In genomic region chr7:28986723-28987122, GRCh38 we compare ENCODE assay signal across 13 cellular contexts. TPM values are rescaled to one million over a fixed set of nuclear protein-coding genes. Genes with fewer than 3 reads are reported as not detected.
DNase-seq lines count a peak whose midpoint lies in the region; ATAC-seq, FAIRE-seq and TF ChIP-seq lines count a peak whose summit lies in the region.
"Had no signal": no experiment of that assay in that cellular context is flagged by ENCODE, and none has a peak within 500 bp of the region (broad histone marks: within the 10 kb centered on the region; RNA-seq: fewer than 3 reads in every experiment).

No MANE protein-coding gene starts in this region.

- H3K27ac ChIP-seq in H1 (ENCODE audit: low read depth, low read length), result no peak overlapping the region
- H3K27ac ChIP-seq in mesenchymal stem cell (ENCODE audit: low read length, poor library complexity, severe bottlenecking), result no peak overlapping the region
- peak overlapping the region; percentile 47 to 55 (median 51) for H3K27ac ChIP-seq in transverse colon

- no peak overlapping the region for H2BK20ac ChIP-seq in H1 (ENCODE audit: low read length)

- H4K20me1 ChIP-seq in H1 (replicated peaks in 1 of 2; ENCODE audit: control insufficient read depth in 1 of 2, insufficient read depth in 2 of 2, low read length in 2 of 2), result no peaks in the 10 kb centered on the region

- H3K4me2 ChIP-seq in H1 (ENCODE audit: insufficient read depth in 1 of 2, low read depth in 2 of 2, low read length in 2 of 2), result no peak overlapping the region
- no peak overlapping the region for H3K4me2 ChIP-seq in mesenchymal stem cell (ENCODE audit: low read length, poor library complexity, severe bottlenecking)

- intact Hi-C loops in transverse colon (cut with DNase I; ENCODE audit: low total_unique reads), result no loop called here

- in situ Hi-C loops in transverse colon (cut with MboI; ENCODE audit: low pct_ligation_motif_present in 1 of 4, low pct_unique_long_range_greater_than_20kb in 1 of 4, low sequenced_read_pairs in 3 of 4), result no loop called here

- no peak overlapping the region for H4K5ac ChIP-seq in H1 (ENCODE audit: insufficient read length, low read depth, low read length)

- no peak overlapping the region for H3K56ac ChIP-seq in H1 (replicated peaks; ENCODE audit: insufficient read length, low read depth, low read length)

- H3K9ac ChIP-seq in H1 (replicated peaks in 1 of 4; ENCODE audit: extremely low read depth in 1 of 4, low read depth in 3 of 4, low read length in 3 of 4), result no peak overlapping the region
- peak overlapping the region; percentile 32 for H3K9ac ChIP-seq in mesenchymal stem cell (ENCODE audit: low read length)

- TF ChIP-seq POLR2A in H1 (IDR thresholded peaks at IDR 0.05; ENCODE audit: control extremely low read depth in 1 of 2, low read depth in 2 of 2, low read length in 2 of 2) (no peak), transverse colon (IDR thresholded peaks at IDR 0.05) (no peak)

- H4K8ac ChIP-seq in H1 (ENCODE audit: extremely low read depth, insufficient read depth, low read length) (no peak overlapping the region), mesenchymal stem cell (ENCODE audit: low read length) (no peak overlapping the region)

- H2BK15ac ChIP-seq in H1 (ENCODE audit: low read length) (peak overlapping the region; percentile 46; the same call in 1 of the 2 replicates), mesenchymal stem cell (ENCODE audit: low read depth, poor library complexity, severe bottlenecking) (no peak overlapping the region)

- no peak overlapping the region for H3K23ac ChIP-seq in H1 (ENCODE audit: insufficient read length)
- H3K23ac ChIP-seq in mesenchymal stem cell (ENCODE audit: low read length in 2 of 2), result no peak overlapping the region

- no peak overlapping the region for H2AK5ac ChIP-seq in H1 (ENCODE audit: low read depth, low read length)
- no peak overlapping the region for H2AK5ac ChIP-seq in mesenchymal stem cell (ENCODE audit: low read length, severe bottlenecking)

- H3K79me1 ChIP-seq in H1 (ENCODE audit: low read depth, low read length) (no peaks in the 10 kb centered on the region), mesenchymal stem cell (replicated peaks; ENCODE audit: low read length, poor library complexity, severe bottlenecking) (no peaks in the 10 kb centered on the region)

- no peak for TF ChIP-seq RAD21 in H1 (IDR thresholded peaks at IDR 0.05 in 1 of 2, conservative IDR thresholded peaks at IDR 0.05 in 1 of 2; ENCODE audit: low read depth in 2 of 2, low read length in 2 of 2)

- H3K4me3 ChIP-seq in H1 (ENCODE audit: extremely low read depth in 1 of 4, insufficient read depth in 2 of 4, low read depth in 3 of 4, low read length in 4 of 4), result no peak overlapping the region
- H3K4me3 ChIP-seq in mesenchymal stem cell (ENCODE audit: insufficient read depth in 1 of 2, low read depth in 1 of 2, low read length in 2 of 2), result peak overlapping the region in 1 of 2 experiments; percentile 34
- no peak overlapping the region for H3K4me3 ChIP-seq in transverse colon

- H3K4me1 ChIP-seq in H1 (replicated peaks in 1 of 4; ENCODE audit: control insufficient read depth in 3 of 4, insufficient read depth in 4 of 4, low read length in 3 of 4), result peaks cover 2 to 7% (median 6%) of the 10 kb centered on the region in 4 experiments; a peak in 3 of 7 replicates
- H3K4me1 ChIP-seq in mesenchymal stem cell (ENCODE audit: control insufficient read depth, insufficient read depth, low read depth, low read length), result peaks cover 2% of the 10 kb centered on the region
- peaks cover 0 to 19% (median 9%) of the 10 kb centered on the region in 4 donors for H3K4me1 ChIP-seq in transverse colon

- CTCF ChIA-PET in H1 (lab: Charles Lee; ENCODE audit: partially characterized antibody), result interaction anchor here (1.0 to 10.0 kb wide), 6 partner anchors 11 to 65 kb away, joined by 3 to 59 read pairs (median 4); partner anchors contain the start of gene TRIL

- 92% methylated on average over 2 of the region's 2 CpGs; no CpG with 5 or more reads in 1 of the 2 experiments for WGBS in H1 (ENCODE audit: extremely low coverage in 1 of 2, insufficient coverage in 1 of 2, insufficient read length in 1 of 2, insufficient replicate concordance in 2 of 2, low coverage in 1 of 2, low lambda C conversion rate in 2 of 2, missing lambda C conversion rate in 1 of 2), 2 experiments
- under 1% methylated on average over 2 of the region's 2 CpGs for WGBS in mesenchymal stem cell
- 28 to 33% methylated on average over 2 of the region's 2 CpGs for WGBS in transverse colon (ENCODE audit: low coverage in 1 of 2), 2 donors

- FAIRE-seq in H1 (lab: Jason Lieb, UNC), result no peak

- ATAC-seq in GM21423 (IDR thresholded peaks at IDR 0.05; ENCODE audit: unreplicated experiment), result no peak
- ATAC-seq: stimulated activated naive CD8-positive, alpha-beta T cell treated with anti-CD3 and anti-CD28 coated beads, Interleukin-15, amount 100 ng/mL, for 72 hours had no signal

- H3K4ac ChIP-seq in H1 (replicated peaks; ENCODE audit: insufficient read length, low read depth, low read length) (no peak overlapping the region), mesenchymal stem cell (ENCODE audit: low read depth in 1 of 2, low read length in 2 of 2) (no peak overlapping the region)

- no peak overlapping the region for H2BK5ac ChIP-seq in H1 (ENCODE audit: low read depth, low read length)
- H2BK5ac ChIP-seq in mesenchymal stem cell (ENCODE audit: low read depth, low read length, poor library complexity, severe bottlenecking), result no peak overlapping the region

- H3K27me3 ChIP-seq in H1 (replicated peaks in 1 of 4; ENCODE audit: control insufficient read depth in 3 of 4, extremely low read depth in 1 of 4, insufficient read depth in 3 of 4, low read length in 3 of 4) (no peaks in the 10 kb centered on the region), mesenchymal stem cell (ENCODE audit: control insufficient read depth in 1 of 2, insufficient read depth in 1 of 2, low read length in 2 of 2) (no peaks in the 10 kb centered on the region), transverse colon (no peaks in the 10 kb centered on the region)

- TF ChIP-seq CTCF in H1 (IDR thresholded peaks at IDR 0.05; ENCODE audit: control extremely low read depth in 1 of 3, insufficient read depth in 1 of 3, low read depth in 1 of 3, low read length in 3 of 3) (no peak), transverse colon (IDR thresholded peaks at IDR 0.05) (no peak)

- no peaks in the 10 kb centered on the region for H3K23me2 ChIP-seq in H1 (ENCODE audit: low read depth, low read length)

- H3K36me3 ChIP-seq in H1 (ENCODE audit: control insufficient read depth in 2 of 4, insufficient read depth in 4 of 4, low read length in 3 of 4), result no peaks in the 10 kb centered on the region
- H3K36me3 ChIP-seq in mesenchymal stem cell (ENCODE audit: control insufficient read depth in 1 of 2, insufficient read depth in 2 of 2, low read depth in 1 of 2, low read length in 2 of 2), result no peaks in the 10 kb centered on the region
- H3K36me3 ChIP-seq in transverse colon, result no peaks in the 10 kb centered on the region

- H2BK12ac ChIP-seq in H1 (ENCODE audit: low read depth, low read length), result no peak overlapping the region
- peak overlapping the region; percentile 15 to 72 for H2BK12ac ChIP-seq in mesenchymal stem cell (ENCODE audit: low read length in 2 of 2)

- H2AFZ ChIP-seq in H1 (ENCODE audit: low read length) (no peak overlapping the region), mesenchymal stem cell (ENCODE audit: low read depth, low read length) (no peak overlapping the region)

- POLR2A ChIA-PET in H1 (lab: Charles Lee; ENCODE audit: partially characterized antibody), result no interaction called here

- H4K91ac ChIP-seq in H1 (replicated peaks; ENCODE audit: insufficient read length, low read length), result peak overlapping the region; percentile 42
- H4K91ac ChIP-seq in mesenchymal stem cell (ENCODE audit: low read length), result no peak overlapping the region

- H2BK120ac ChIP-seq in H1 (replicated peaks; ENCODE audit: low read depth, low read length) (no peak overlapping the region), mesenchymal stem cell (ENCODE audit: low read depth, low read length) (no peak overlapping the region)

- no peak overlapping the region for H3K14ac ChIP-seq in H1 (ENCODE audit: insufficient read length)
- no peak overlapping the region for H3K14ac ChIP-seq in mesenchymal stem cell (ENCODE audit: low read length in 2 of 2)

- no peak for TF ChIP-seq EP300 in H1 (IDR thresholded peaks at IDR 0.05; ENCODE audit: borderline replicate concordance in 1 of 2, low read depth in 2 of 2, low read length in 2 of 2)
- TF ChIP-seq EP300 in transverse colon (IDR thresholded peaks at IDR 0.05; ENCODE audit: low read depth), result no peak

- DNase-seq in LHCN-M2 (ENCODE audit: low read depth) (peak; percentile 49), H1 (ENCODE audit: low read depth in 1 of 2, low spot score in 2 of 2) (no peak), mesenchymal stem cell (peak; percentile 93), transverse colon (no peak), SW480 (ENCODE audit: low spot score) (no peak), SHP77 treated with DMSO at 0.1 percent for 48 hours (lab: John Stamatoyannopoulos, UW) (no peak)
- no peak for DNase-seq in activated naive CD4-positive, alpha-beta T cell treated with anti-CD3 and anti-CD28 coated beads, Interleukin-2, amount 50 U/mL, for 16 hours
- DNase-seq: activated CD4-positive, alpha-beta T cell treated with anti-CD3 and anti-CD28 coated beads, Interleukin-2, amount 10 ng/mL, durations not matched to agents 24 days and 14 days; GDM1; NCI-H1694; RPMI8226; stimulated activated naive CD8-positive, alpha-beta T cell treated with anti-CD3 and anti-CD28 coated beads, Interleukin-15, amount 100 ng/mL, for 72 hours had no signal

- H3K18ac ChIP-seq in H1 (ENCODE audit: extremely low read depth, low read length), result no peak overlapping the region
- no peak overlapping the region for H3K18ac ChIP-seq in mesenchymal stem cell (ENCODE audit: low read depth in 1 of 2, low read length in 2 of 2)

- H3K79me2 ChIP-seq in H1 (ENCODE audit: control insufficient read depth in 1 of 2, insufficient read depth in 2 of 2, low read length in 2 of 2), result no peaks in the 10 kb centered on the region

- H3K9me3 ChIP-seq in H1 (ENCODE audit: insufficient read depth in 2 of 2, low read depth in 1 of 2, low read length in 1 of 2) (no peaks in the 10 kb centered on the region), mesenchymal stem cell (ENCODE audit: control insufficient read depth, low read length) (peaks cover 3% of the 10 kb centered on the region), transverse colon (no peaks in the 10 kb centered on the region)

RNA-seq across cellular contexts. Expression of gene TRIL, which starts 28.6 kb away (rescaled TPM):
- 0.32 and 0.46 TPM in 2 replicates for total RNA-seq in LHCN-M2 (2014; rRNA removed)
- polyA plus RNA-seq in LHCN-M2 (2012), result 0.02 TPM
- 5.5 and 5.8 TPM in 2 replicates for total RNA-seq in H1 (2021; fragmentation: NEBNext Ultra II Directional; extraction: Animal tissue kit (Norgen Biotek cat#: 25700))
- polyA plus RNA-seq in H1 (2011; rRNA removed), result 3.9 and 4.9 TPM in 2 replicates
- polyA plus RNA-seq in H1 (2011; cell fraction: cytosol; rRNA removed), result 3.8 TPM
- polyA plus RNA-seq in H1 (2011; cell fraction: nucleus; rRNA removed), result 3.8 TPM
- 2.7 to 5.3 TPM (median 4.3 TPM) in 4 replicates for polyA plus RNA-seq in H1 (2012, experiment 1 of 2)
- polyA plus RNA-seq in H1 (2012, experiment 2 of 2), result 3.1 TPM
- polyA plus RNA-seq in H1 (2013, experiment 1 of 2), result 5.8 TPM
- polyA plus RNA-seq in H1 (2013, experiment 2 of 2), result 5.7 TPM
- polyA minus RNA-seq in H1 (2011; rRNA and poly(A)+ RNA removed), result 2.6 and 3.0 TPM in 2 replicates
- polyA minus RNA-seq in H1 (2011; cell fraction: cytosol; rRNA and poly(A)+ RNA removed), result 5.1 TPM
- 5.2 TPM for polyA minus RNA-seq in H1 (2011; cell fraction: nucleus; rRNA and poly(A)+ RNA removed)
- polyA plus RNA-seq in mesenchymal stem cell (2013, experiment 1 of 2), result 6.3 TPM
- 6.2 TPM for polyA plus RNA-seq in mesenchymal stem cell (2013, experiment 2 of 2)
- 1 to 10 TPM in 2 of 4 donors, under 1 TPM in 2; 0.79 to 3.0 (median 1.0) TPM for total RNA-seq in transverse colon

Comparison
In these comparisons a context has a peak if more than half of its experiments do, and no peak if none do; other contexts are left out.
1. DNase-seq: peak in LHCN-M2 (single experiment) and mesenchymal stem cell (single experiment); none in H1 (0 of 2), transverse colon (single experiment), activated naive CD4-positive, alpha-beta T cell treated with anti-CD3 and anti-CD28 coated beads, Interleukin-2, amount 50 U/mL, for 16 hours (single experiment), SW480 (single experiment) and SHP77 treated with DMSO at 0.1 percent for 48 hours (single experiment).
2. H3K27ac ChIP-seq: peak in transverse colon (4 of 4); none in H1 (single experiment) and mesenchymal stem cell (single experiment).